In genomic region chr11:132987936-132988335, GRCh38 we compare ENCODE assay signal across 18 cellular contexts.
"Had no signal": no experiment of that assay in that cellular context is flagged by ENCODE, and none has a peak within 500 bp of the region (broad histone marks: within the 10 kb centered on the region; RNA-seq: fewer than 3 reads in every experiment).

No MANE protein-coding gene starts in this region.

- H3K27ac Mint-ChIP-seq: activated B cell treated with CpG ODN at 0.5 μM for 24 hours; activated CD8-positive, alpha-beta T cell treated with anti-CD3 and anti-CD28 coated beads for 36 hours; activated naive CD8-positive, alpha-beta T cell; natural killer cell treated with Interleukin-12 subunit alpha and Interleukin-12 subunit beta and Interleukin-15 and Interleukin-18, amount 100 ng/mL, for 72 hours; progenitor cell of endocrine pancreas; stimulated activated naive CD8-positive, alpha-beta T cell treated with anti-CD3 and anti-CD28 coated beads, Interleukin-15, Interleukin-2, amounts not matched to agents 100 ng/mL and 50 ng/mL, for 24 hours had no signal

- H3K36me3 Mint-ChIP-seq: activated naive CD8-positive, alpha-beta T cell; natural killer cell treated with Interleukin-12 subunit alpha and Interleukin-12 subunit beta and Interleukin-15 and Interleukin-18, amount 100 ng/mL, for 72 hours had no signal

- DNase-seq: activated B cell treated with CpG ODN at 0.5 μM for 24 hours; activated CD4-positive, alpha-beta T cell treated with anti-CD3 and anti-CD28 coated beads for 48 hours; activated CD8-positive, alpha-beta T cell treated with anti-CD3 and anti-CD28 coated beads for 36 hours; activated gamma-delta T cell treated with Interleukin-2 at 50 U/mL for 16 hours; activated T-cell treated with anti-CD3 and anti-CD28 coated beads, Interleukin-2, amount 50 U/mL, for 4 hours; amniotic stem cell; effector memory CD4-positive, alpha-beta T cell; foreskin keratinocyte; glutamatergic neuron; kidney glomerular epithelial cell; mesendoderm; right cardiac atrium; trophoblast cell had no signal

- ATAC-seq: activated CD8-positive, alpha-beta T cell treated with anti-CD3 and anti-CD28 coated beads for 36 hours; activated T-cell treated with anti-CD3 and anti-CD28 coated beads, Interleukin-2, amount 50 U/mL, for 4 hours; foreskin keratinocyte; natural killer cell treated with Interleukin-12 subunit alpha and Interleukin-12 subunit beta and Interleukin-15 and Interleukin-18, amount 100 ng/mL, for 72 hours; right cardiac atrium had no signal

- H3K4me1 Mint-ChIP-seq: activated B cell treated with CpG ODN at 0.5 μM for 24 hours had no signal

- H3K4me3 ChIP-seq: suprapubic skin had no signal

- H3K27me3 Mint-ChIP-seq: activated B cell treated with CpG ODN at 0.5 μM for 24 hours had no signal

- H3K9me3 Mint-ChIP-seq: activated CD8-positive, alpha-beta T cell treated with anti-CD3 and anti-CD28 coated beads for 36 hours; activated T-cell treated with anti-CD3 and anti-CD28 coated beads, Interleukin-2, amount 50 U/mL, for 4 hours; stimulated activated naive CD8-positive, alpha-beta T cell treated with anti-CD3 and anti-CD28 coated beads, Interleukin-15, Interleukin-2, amounts not matched to agents 100 ng/mL and 50 ng/mL, for 24 hours had no signal

- H3K4me3 Mint-ChIP-seq: activated B cell treated with CpG ODN at 0.5 μM for 24 hours; activated CD8-positive, alpha-beta T cell treated with anti-CD3 and anti-CD28 coated beads for 36 hours; activated naive CD8-positive, alpha-beta T cell; activated T-cell treated with anti-CD3 and anti-CD28 coated beads, Interleukin-2, amount 50 U/mL, for 4 hours; natural killer cell treated with Interleukin-12 subunit alpha and Interleukin-12 subunit beta and Interleukin-15 and Interleukin-18, amount 100 ng/mL, for 72 hours; stimulated activated naive CD8-positive, alpha-beta T cell treated with anti-CD3 and anti-CD28 coated beads, Interleukin-15, Interleukin-2, amounts not matched to agents 100 ng/mL and 50 ng/mL, for 24 hours had no signal
